In the genomic region with DNA sequence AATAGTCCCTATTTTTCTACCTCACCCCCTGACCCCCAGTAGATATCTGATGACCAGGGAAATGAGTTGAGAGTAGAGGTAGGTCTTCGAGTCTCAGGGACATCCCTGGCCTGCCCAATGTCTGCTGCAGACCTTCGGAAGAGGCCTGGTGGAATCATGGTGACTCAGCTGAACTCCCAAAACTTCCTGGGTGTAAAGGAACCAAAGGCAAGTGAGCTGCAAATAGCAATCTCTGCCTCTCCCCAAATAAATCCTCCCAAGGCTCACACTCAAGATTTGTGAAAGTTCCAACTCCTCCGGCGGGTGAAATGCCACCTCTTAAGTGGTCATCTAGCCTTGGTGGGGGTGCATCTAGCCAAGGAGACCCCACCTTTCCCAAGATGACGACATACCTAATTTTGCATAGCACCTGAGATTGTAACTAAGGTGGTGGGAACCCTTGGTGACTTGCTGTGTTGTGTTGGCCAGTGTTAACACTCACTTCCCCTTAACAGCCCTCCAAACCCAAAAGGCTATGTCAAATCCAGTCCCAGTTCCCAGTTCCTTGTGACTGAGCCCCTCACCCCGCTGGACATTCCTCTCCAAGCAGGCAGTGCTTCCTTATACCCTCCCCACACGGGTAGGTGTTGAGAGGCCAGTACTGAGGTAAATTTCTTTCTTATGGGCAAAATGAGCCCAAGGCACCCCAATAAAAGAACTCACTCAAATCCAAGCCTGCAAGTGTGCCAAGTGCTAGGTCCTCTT, we compare ENCODE assay signal across 8 cellular contexts. TPM values are rescaled to one million over a fixed set of nuclear protein-coding genes. Genes with fewer than 3 reads are reported as not detected.
DNase-seq lines count a peak whose midpoint lies in the region; ATAC-seq and TF ChIP-seq lines count a peak whose summit lies in the region.

No MANE protein-coding gene starts in this region.

- H3K27ac Mint-ChIP-seq in central memory CD8-positive, alpha-beta T cell (ENCODE audit: low read depth) = peak overlapping the region; percentile 95
- peak overlapping the region; percentile 99 for H3K27ac Mint-ChIP-seq in type B pancreatic cell

- H3K9me3 ChIP-seq in HUES48 (ENCODE audit: control insufficient read depth, insufficient read depth, low read length) = no peaks in the 10 kb centered on the region

- H3K4me1 Mint-ChIP-seq in central memory CD8-positive, alpha-beta T cell = peaks cover 85% of the 10 kb centered on the region
- peaks cover 38% of the 10 kb centered on the region for H3K4me1 Mint-ChIP-seq in type B pancreatic cell (ENCODE audit: unreplicated experiment)

- peaks cover 52% of the 10 kb centered on the region for H3K36me3 Mint-ChIP-seq in central memory CD8-positive, alpha-beta T cell (ENCODE audit: insufficient read depth)
- peaks cover 50% of the 10 kb centered on the region for H3K36me3 Mint-ChIP-seq in type B pancreatic cell

- no peak overlapping the region for H3K9ac ChIP-seq in HUES48 (ENCODE audit: low read depth, low read length)

- ATAC-seq in central memory CD8-positive, alpha-beta T cell (replicated peaks; ENCODE audit: extremely low read depth, poor library complexity, severe bottlenecking) = no peak
- ATAC-seq in GM21717 (IDR thresholded peaks at IDR 0.05; ENCODE audit: unreplicated experiment) = no peak
- ATAC-seq in HG02973 (IDR thresholded peaks at IDR 0.05; ENCODE audit: unreplicated experiment) = no peak

- H3K36me3 ChIP-seq in HUES48 (ENCODE audit: control insufficient read depth, insufficient read depth, low read length) = peaks cover 41% of the 10 kb centered on the region

- H3K27me3 Mint-ChIP-seq in central memory CD8-positive, alpha-beta T cell = no peaks in the 10 kb centered on the region
- peaks cover 33% of the 10 kb centered on the region for H3K27me3 Mint-ChIP-seq in type B pancreatic cell

- H3K4me3 Mint-ChIP-seq in central memory CD8-positive, alpha-beta T cell = peak overlapping the region; percentile 94
- peak overlapping the region; percentile 87 for H3K4me3 Mint-ChIP-seq in type B pancreatic cell

- no peaks in the 10 kb centered on the region for H3K27me3 ChIP-seq in HUES48 (ENCODE audit: control insufficient read depth, insufficient read depth, low read length)

- no peak for TF ChIP-seq CTCF in 22Rv1 (IDR thresholded peaks at IDR 0.05)
- TF ChIP-seq CTCF in type B pancreatic cell (conservative IDR thresholded peaks at IDR 0.05) = peak; percentile 25

- H3K4me3 ChIP-seq in HUES48 (ENCODE audit: low read depth, low read length) = no peak overlapping the region

- peaks cover 16% of the 10 kb centered on the region for H3K4me1 ChIP-seq in HUES48 (ENCODE audit: control insufficient read depth, insufficient read depth, low read length)

- no peak for DNase-seq in central memory CD8-positive, alpha-beta T cell (ENCODE audit: low spot score in 2 of 2)
- DNase-seq in lung microvascular endothelial cell (ENCODE audit: low read depth in 2 of 2) (peak; percentile 36 to 59), type B pancreatic cell (ENCODE audit: extremely low spot score, unreplicated experiment) (peak; percentile 67), AG08396 (ENCODE audit: low spot score) (no peak)

- H3K27ac ChIP-seq in 22Rv1 = peak overlapping the region; percentile 77
- H3K27ac ChIP-seq in HUES48 (ENCODE audit: low read depth, low read length) = peak overlapping the region; percentile 72

- H3K9me3 Mint-ChIP-seq in central memory CD8-positive, alpha-beta T cell = no peaks in the 10 kb centered on the region
- peaks cover 3% of the 10 kb centered on the region for H3K9me3 Mint-ChIP-seq in type B pancreatic cell

RNA-seq across cellular contexts. Expression of a gene that starts 6.2 kb away (rescaled TPM):
- total RNA-seq in lung microvascular endothelial cell (5.7 and 8.7 TPM in 2 replicates), type B pancreatic cell (ENCODE audit: low replicate concordance) (457 and 564 TPM in 2 replicates)

Comparison
In these comparisons a context has a peak if more than half of its experiments do, and no peak if none do; other contexts are left out.
1. DNase-seq: peak in lung microvascular endothelial cell (2 of 2) and type B pancreatic cell (single experiment); none in central memory CD8-positive, alpha-beta T cell (0 of 2) and AG08396 (single experiment).
2. RNA of a gene that starts 6.2 kb away (total RNA-seq): 457 to 564 TPM in type B pancreatic cell; 5.7 to 8.7 TPM in lung microvascular endothelial cell; every median in the first group is over 10 times any median in the second.